In genomic region chr7:156765901-156766656, GRCh38 we compare ENCODE assay signal across 13 cellular contexts.
DNase-seq lines count a peak whose midpoint lies in the region; ATAC-seq and TF ChIP-seq lines count a peak whose summit lies in the region.
"Had no signal": no experiment of that assay in that cellular context is flagged by ENCODE, and none has a peak within 500 bp of the region (broad histone marks: within the 10 kb centered on the region; RNA-seq: fewer than 3 reads in every experiment).

No MANE protein-coding gene starts in this region.

- no peak for TF ChIP-seq CTCF in RWPE1 (conservative IDR thresholded peaks at IDR 0.05; ENCODE audit: low read depth)

- H3K27ac Mint-ChIP-seq in stimulated activated naive CD8-positive, alpha-beta T cell treated with anti-CD3 and anti-CD28 coated beads, Interleukin-15, Interleukin-2, amounts not matched to agents 100 ng/mL and 50 ng/mL, for 24 hours, result peak overlapping the region; percentile 15
- peak overlapping the region; percentile 7 for H3K27ac Mint-ChIP-seq in activated T-helper 17 cell treated with anti-CD3 and anti-CD28 coated beads, Interleukin-2, amount 50 U/mL, for 72 hours
- H3K27ac Mint-ChIP-seq: CD8-positive, alpha-beta T cell had no signal

- no peak for DNase-seq in stimulated activated naive CD8-positive, alpha-beta T cell treated with anti-CD3 and anti-CD28 coated beads, Interleukin-15, Interleukin-2, amounts not matched to agents 100 U/mL and 50 U/mL, for 24 hours
- DNase-seq in NCI-H82 treated with DMSO at 0.1 percent for 48 hours (lab: John Stamatoyannopoulos, UW; ENCODE audit: unreplicated experiment) (peak; percentile 78), hepatic stellate cell (ENCODE audit: low spot score) (no peak), NCI-H1105 treated with DMSO at 0.1 percent for 48 hours (lab: John Stamatoyannopoulos, UW) (no peak), RWPE1 (ENCODE audit: low spot score) (no peak)
- DNase-seq: CD8-positive, alpha-beta T cell; COR-L47; DMS79; GOT3 had no signal

- H3K36me3 Mint-ChIP-seq in stimulated activated naive CD8-positive, alpha-beta T cell treated with anti-CD3 and anti-CD28 coated beads, Interleukin-15, Interleukin-2, amounts not matched to agents 100 ng/mL and 50 ng/mL, for 24 hours (ENCODE audit: low read depth), result peaks cover 33% of the 10 kb centered on the region
- H3K36me3 Mint-ChIP-seq in activated T-helper 17 cell treated with anti-CD3 and anti-CD28 coated beads, Interleukin-2, amount 50 U/mL, for 72 hours (ENCODE audit: low read depth), result peaks cover 17% of the 10 kb centered on the region

- ATAC-seq in stimulated activated naive CD8-positive, alpha-beta T cell treated with anti-CD3 and anti-CD28 coated beads, Interleukin-15, Interleukin-2, amounts not matched to agents 100 U/mL and 50 U/mL, for 24 hours, result no peak
- ATAC-seq in activated T-helper 17 cell treated with anti-CD3 and anti-CD28 coated beads, Interleukin-2, amount 50 U/mL, for 72 hours (replicated peaks), result no peak
- ATAC-seq: CD8-positive, alpha-beta T cell; GM12878 had no signal

- POLR2A ChIA-PET in RWPE1 (lab: Yijun Ruan, JAX; ENCODE audit: low non-redundant PET), result no interaction called here

- H3K4me3 Mint-ChIP-seq in stimulated activated naive CD8-positive, alpha-beta T cell treated with anti-CD3 and anti-CD28 coated beads, Interleukin-15, Interleukin-2, amounts not matched to agents 100 ng/mL and 50 ng/mL, for 24 hours, result no peak overlapping the region
- H3K4me3 Mint-ChIP-seq in activated T-helper 17 cell treated with anti-CD3 and anti-CD28 coated beads, Interleukin-2, amount 50 U/mL, for 72 hours, result no peak overlapping the region
- H3K4me3 Mint-ChIP-seq: CD14-positive monocyte; CD8-positive, alpha-beta T cell had no signal

- no peaks in the 10 kb centered on the region for H3K9me3 Mint-ChIP-seq in stimulated activated naive CD8-positive, alpha-beta T cell treated with anti-CD3 and anti-CD28 coated beads, Interleukin-15, Interleukin-2, amounts not matched to agents 100 ng/mL and 50 ng/mL, for 24 hours
- H3K9me3 Mint-ChIP-seq in activated T-helper 17 cell treated with anti-CD3 and anti-CD28 coated beads, Interleukin-2, amount 50 U/mL, for 72 hours, result no peaks in the 10 kb centered on the region
- H3K9me3 Mint-ChIP-seq: CD8-positive, alpha-beta T cell had no signal

- CTCF ChIA-PET in RWPE1 (lab: Yijun Ruan, JAX), result no interaction called here

- peaks cover 14% of the 10 kb centered on the region for H3K4me1 Mint-ChIP-seq in stimulated activated naive CD8-positive, alpha-beta T cell treated with anti-CD3 and anti-CD28 coated beads, Interleukin-15, Interleukin-2, amounts not matched to agents 100 ng/mL and 50 ng/mL, for 24 hours (ENCODE audit: low read depth)
- peaks cover 7% of the 10 kb centered on the region for H3K4me1 Mint-ChIP-seq in activated T-helper 17 cell treated with anti-CD3 and anti-CD28 coated beads, Interleukin-2, amount 50 U/mL, for 72 hours
- H3K4me1 Mint-ChIP-seq: CD14-positive monocyte had no signal

- H3K27ac ChIP-seq in RWPE1, result no peak overlapping the region

- no peaks in the 10 kb centered on the region for H3K27me3 Mint-ChIP-seq in stimulated activated naive CD8-positive, alpha-beta T cell treated with anti-CD3 and anti-CD28 coated beads, Interleukin-15, Interleukin-2, amounts not matched to agents 100 ng/mL and 50 ng/mL, for 24 hours
- H3K27me3 Mint-ChIP-seq in activated T-helper 17 cell treated with anti-CD3 and anti-CD28 coated beads, Interleukin-2, amount 50 U/mL, for 72 hours, result no peaks in the 10 kb centered on the region
